ENCODE assay signal across 8 cellular contexts in genomic region chr22:23183107-23183698, GRCh38. TPM values are rescaled to one million over a fixed set of nuclear protein-coding genes. Genes with fewer than 3 reads are reported as not detected.
DNase-seq lines count a peak whose midpoint lies in the region; ATAC-seq and TF ChIP-seq lines count a peak whose summit lies in the region.

No MANE protein-coding gene starts in this region.

- H3K36me3 Mint-ChIP-seq in CD8-positive, alpha-beta T cell: peaks cover 18% of the 10 kb centered on the region
- H3K36me3 Mint-ChIP-seq in natural killer cell treated with Interleukin-12 subunit alpha and Interleukin-12 subunit beta and Interleukin-15 and Interleukin-18, amount 100 ng/mL, for 72 hours: no peaks in the 10 kb centered on the region

- POLR2A ChIA-PET in CD8-positive, alpha-beta T cell (lab: Charles Lee): interaction anchor here (1.2 to 2.2 kb wide), 3 partner anchors 55 to 67 kb away, joined by 3 to 11 read pairs (median 3); no protein-coding TSS in a partner anchor

- no peaks in the 10 kb centered on the region for H3K27me3 ChIP-seq in CD8-positive, alpha-beta T cell (ENCODE audit: insufficient read depth, low read length)

- H3K36me3 ChIP-seq in CD8-positive, alpha-beta T cell (ENCODE audit: insufficient read depth, low read length): no peaks in the 10 kb centered on the region

- peak overlapping the region; percentile 48 for H3K4me3 ChIP-seq in CD8-positive, alpha-beta T cell (ENCODE audit: low read depth, low read length)

- CTCF ChIA-PET in CD8-positive, alpha-beta T cell (lab: Charles Lee): interaction anchor here (1.4 to 3.2 kb wide), 7 partner anchors 11 to 106 kb away, joined by 3 to 17 read pairs (median 5); no protein-coding TSS in a partner anchor

- no peaks in the 10 kb centered on the region for H3K9me3 ChIP-seq in CD8-positive, alpha-beta T cell (ENCODE audit: low read length)

- no peak for DNase-seq in CD8-positive, alpha-beta T cell
- DNase-seq in HuH-7 (ENCODE audit: low spot score) (peak; percentile 55), fibroblast of peridontal ligament (ENCODE audit: extremely low read depth) (peak; percentile 54), DMS53 (lab: John Stamatoyannopoulos, UW) (no peak)
- no peak for DNase-seq in natural killer cell treated with Interleukin-12 subunit alpha and Interleukin-12 subunit beta and Interleukin-15 and Interleukin-18, amount 100 ng/mL, for 72 hours (ENCODE audit: low spot score)

- no peaks in the 10 kb centered on the region for H3K27me3 Mint-ChIP-seq in CD8-positive, alpha-beta T cell (ENCODE audit: low read depth)
- no peaks in the 10 kb centered on the region for H3K27me3 Mint-ChIP-seq in natural killer cell treated with Interleukin-12 subunit alpha and Interleukin-12 subunit beta and Interleukin-15 and Interleukin-18, amount 100 ng/mL, for 72 hours

- peak overlapping the region; percentile 58 for H3K27ac Mint-ChIP-seq in CD8-positive, alpha-beta T cell
- peak overlapping the region; percentile 68 to 77 for H3K27ac Mint-ChIP-seq in natural killer cell treated with Interleukin-12 subunit alpha and Interleukin-12 subunit beta and Interleukin-15 and Interleukin-18, amount 100 ng/mL, for 72 hours

- H3K4me3 Mint-ChIP-seq in CD8-positive, alpha-beta T cell: peak overlapping the region; percentile 92
- H3K4me3 Mint-ChIP-seq in natural killer cell treated with Interleukin-12 subunit alpha and Interleukin-12 subunit beta and Interleukin-15 and Interleukin-18, amount 100 ng/mL, for 72 hours: peak overlapping the region; percentile 90

- peak overlapping the region; percentile 11 for H3K27ac ChIP-seq in CD8-positive, alpha-beta T cell (ENCODE audit: low read depth, low read length)
- H3K27ac ChIP-seq in VCaP: peak overlapping the region; percentile 83; the same call in 1 of the 2 replicates

- no peak for TF ChIP-seq CTCF in CD8-positive, alpha-beta T cell (IDR thresholded peaks at IDR 0.05)
- TF ChIP-seq CTCF in VCaP (conservative IDR thresholded peaks at IDR 0.05): no peak

- H3K9me3 Mint-ChIP-seq in CD8-positive, alpha-beta T cell: no peaks in the 10 kb centered on the region
- H3K9me3 Mint-ChIP-seq in natural killer cell treated with Interleukin-12 subunit alpha and Interleukin-12 subunit beta and Interleukin-15 and Interleukin-18, amount 100 ng/mL, for 72 hours: no peaks in the 10 kb centered on the region

- H3K4me1 ChIP-seq in CD8-positive, alpha-beta T cell (ENCODE audit: insufficient read depth, low read length): peaks cover 49% of the 10 kb centered on the region

- intact Hi-C loops in CD8-positive, alpha-beta T cell (cut with DNase I, micrococcal nuclease): loop anchor here (2.0 to 5.0 kb wide), 4 partner anchors 34 to 79 kb away; no protein-coding TSS in a partner anchor

- peaks cover 76% of the 10 kb centered on the region for H3K4me1 Mint-ChIP-seq in CD8-positive, alpha-beta T cell (ENCODE audit: low read depth)
- H3K4me1 Mint-ChIP-seq in natural killer cell treated with Interleukin-12 subunit alpha and Interleukin-12 subunit beta and Interleukin-15 and Interleukin-18, amount 100 ng/mL, for 72 hours (ENCODE audit: low read depth in 2 of 2): peaks cover 58 to 62% of the 10 kb centered on the region in 2 donors

- no peak for ATAC-seq in CD8-positive, alpha-beta T cell
- ATAC-seq in natural killer cell treated with Interleukin-12 subunit alpha and Interleukin-12 subunit beta and Interleukin-15 and Interleukin-18, amount 100 ng/mL, for 72 hours: no peak
- ATAC-seq in HG03280 (IDR thresholded peaks at IDR 0.05; ENCODE audit: unreplicated experiment): no peak
- ATAC-seq in HG02798 (IDR thresholded peaks at IDR 0.05; ENCODE audit: poor library complexity, unreplicated experiment): no peak

RNA-seq across cellular contexts. Expression of gene BCR, which starts 2.9 kb away (rescaled TPM):
- 10 to 100 TPM; 72.1 to 78.5 TPM for total RNA-seq in CD8-positive, alpha-beta T cell
- 10 to 100 TPM; 55.4 to 65.8 TPM for total RNA-seq in natural killer cell treated with Interleukin-12 subunit alpha and Interleukin-12 subunit beta and Interleukin-15 and Interleukin-18, amount 100 ng/mL, for 72 hours

RNA-seq across cellular contexts. Expression of gene RAB36, which starts 37.9 kb away (rescaled TPM):
- under 1 TPM; 0.52 to 0.64 TPM for total RNA-seq in CD8-positive, alpha-beta T cell
- 1 to 10 TPM; 2.1 to 2.7 TPM for total RNA-seq in natural killer cell treated with Interleukin-12 subunit alpha and Interleukin-12 subunit beta and Interleukin-15 and Interleukin-18, amount 100 ng/mL, for 72 hours

RNA-seq across cellular contexts. Expression of gene RSPH14, which starts 41.4 kb away (rescaled TPM):
- total RNA-seq in CD8-positive, alpha-beta T cell: under 1 TPM in 1 of 2 experiments, not detected in 1; 0.71 TPM
- total RNA-seq in natural killer cell treated with Interleukin-12 subunit alpha and Interleukin-12 subunit beta and Interleukin-15 and Interleukin-18, amount 100 ng/mL, for 72 hours: not detected

Comparison
In these comparisons a context has a peak if more than half of its experiments do, and no peak if none do; other contexts are left out.
1. DNase-seq: peak in HuH-7 (single experiment) and fibroblast of peridontal ligament (single experiment); none in CD8-positive, alpha-beta T cell (0 of 7), natural killer cell treated with Interleukin-12 subunit alpha and Interleukin-12 subunit beta and Interleukin-15 and Interleukin-18, amount 100 ng/mL, for 72 hours (single experiment) and DMS53 (single experiment).